ENCODE assay signal across 29 cellular contexts in genomic region chr5:95881833-95882232, GRCh38. TPM values are rescaled to one million over a fixed set of nuclear protein-coding genes. Genes with fewer than 3 reads are reported as not detected.
DNase-seq lines count a peak whose midpoint lies in the region; ATAC-seq and TF ChIP-seq lines count a peak whose summit lies in the region.
"Had no signal": no experiment of that assay in that cellular context is flagged by ENCODE, and none has a peak within 500 bp of the region (broad histone marks: within the 10 kb centered on the region; RNA-seq: fewer than 3 reads in every experiment).

No MANE protein-coding gene starts in this region.

- peaks cover 0 to 40% (median 13%) of the 10 kb centered on the region in 4 donors for H3K4me1 ChIP-seq in right lobe of liver
- H3K4me1 ChIP-seq in PC-3 (ENCODE audit: insufficient read depth, low read length): peaks cover 19% of the 10 kb centered on the region
- H3K4me1 ChIP-seq: lower lobe of right lung, uterus had no signal

- no peak overlapping the region for H3K4me2 ChIP-seq in PC-3 (ENCODE audit: low read length)
- H3K4me2 ChIP-seq: BLaER1, GM23338, KMS-11, neural progenitor cell had no signal

- CTCF ChIA-PET in PC-3 (lab: Charles Lee): no interaction called here

- H3K27ac Mint-ChIP-seq in naive thymus-derived CD8-positive, alpha-beta T cell: no peak overlapping the region
- H3K27ac Mint-ChIP-seq: activated naive CD8-positive, alpha-beta T cell; activated T-helper 2 cell treated with anti-CD3 and anti-CD28 coated beads, Interferon-gamma antibody, Interleukin-2, Interleukin-4, amounts not matched to agents 10 μg/mL and 5 μg/mL and 100 μg/mL, durations not matched to agents 14 hours and 24 hours and 36 hours; GM23338; neural progenitor cell; T-helper 2 cell treated with Interferon-gamma antibody and Interleukin-4, amounts not matched to agents 5 μg/mL and 100 μg/mL, for 36 hours had no signal

- H3K4me1 Mint-ChIP-seq in naive thymus-derived CD8-positive, alpha-beta T cell: peaks cover 0 to 6% (median 0%) of the 10 kb centered on the region in 4 donors
- H3K4me1 Mint-ChIP-seq: central memory CD8-positive, alpha-beta T cell had no signal

- H3K79me2 ChIP-seq in PC-3 (ENCODE audit: low read length): no peaks in the 10 kb centered on the region

- 64% methylated on average over 5 of the region's 5 CpGs for WGBS in right lobe of liver (ENCODE audit: insufficient coverage, low coverage, low lambda C conversion rate, missing lambda C conversion rate)

- H3K9me3 ChIP-seq in right lobe of liver: no peaks in the 10 kb centered on the region
- no peaks in the 10 kb centered on the region for H3K9me3 ChIP-seq in PC-3 (ENCODE audit: low read length)
- H3K9me3 ChIP-seq: lower lobe of right lung, uterus had no signal

- peaks cover 4% of the 10 kb centered on the region for H3F3A ChIP-seq in PC-3 (ENCODE audit: low read length, unreplicated experiment)

- no peak for TF ChIP-seq POLR2A in right lobe of liver (IDR thresholded peaks at IDR 0.05)

- no peak overlapping the region for H2AFZ ChIP-seq in PC-3 (ENCODE audit: low read length)
- H2AFZ ChIP-seq: GM23338, neural progenitor cell had no signal

- H3K27me3 Mint-ChIP-seq in naive thymus-derived CD8-positive, alpha-beta T cell: peaks cover 0 to 7% (median 0%) of the 10 kb centered on the region in 5 donors
- H3K27me3 Mint-ChIP-seq: activated naive CD8-positive, alpha-beta T cell; progenitor cell of endocrine pancreas had no signal

- H3K4me3 Mint-ChIP-seq in naive thymus-derived CD8-positive, alpha-beta T cell: no peak overlapping the region
- H3K4me3 Mint-ChIP-seq: activated naive CD8-positive, alpha-beta T cell; central memory CD8-positive, alpha-beta T cell; GM23338; neural progenitor cell; T-helper 2 cell treated with Interferon-gamma antibody and Interleukin-4, amounts not matched to agents 5 μg/mL and 100 μg/mL, for 36 hours had no signal

- TF ChIP-seq CTCF in 22Rv1 (IDR thresholded peaks at IDR 0.05) (no peak), right lobe of liver (IDR thresholded peaks at IDR 0.05) (no peak), PC-3 (conservative IDR thresholded peaks at IDR 0.05; ENCODE audit: low read depth, low read length) (no peak)

- DNase-seq in M059J (ENCODE audit: low read depth) (peak; percentile 50), right lobe of liver (peak in 1 of 3 donors; percentile 53), PC-3 (no peak)
- no peak for DNase-seq in activated naive CD4-positive, alpha-beta T cell (lab: John Stamatoyannopoulos, UW)
- DNase-seq in naive thymus-derived CD8-positive, alpha-beta T cell: no peak
- DNase-seq: ACHN; activated CD8-positive, alpha-beta memory T cell treated with anti-CD3 and anti-CD28 coated beads, Interleukin-2, amount 50 U/mL, for 48 hours; aorta; DMS79; lower lobe of right lung; NCI-H1694 treated with DMSO at 0.1 percent for 48 hours; NCI-H2171 treated with DMSO at 0.1 percent for 48 hours; NCI-H524; NK-92 treated with Interleukin-12 subunit alpha and Interleukin-12 subunit beta, amount 100 ng/mL, for 24 hours; stimulated activated CD4-positive, alpha-beta T cell treated with anti-CD3 and anti-CD28 coated beads, Interleukin-1b, Interleukin-23, amount 100 ng/mL, for 48 hours; uterus had no signal

- ATAC-seq in esophagus mucosa (peak; percentile 39), right lobe of liver (peak in 3 of 4 donors; percentile 4 to 33 (median 17)), GM21526 (IDR thresholded peaks at IDR 0.05; ENCODE audit: low FRiP score, unreplicated experiment) (no peak), PC-3 (no peak)
- no peak for ATAC-seq in naive thymus-derived CD8-positive, alpha-beta T cell
- ATAC-seq: GM23338 had no signal

- no peaks in the 10 kb centered on the region for H3K36me3 Mint-ChIP-seq in naive thymus-derived CD8-positive, alpha-beta T cell
- H3K36me3 Mint-ChIP-seq: activated naive CD8-positive, alpha-beta T cell; neural progenitor cell had no signal

- H3K27ac ChIP-seq in 22Rv1 (peak overlapping the region; percentile 69), right lobe of liver (peak overlapping the region; percentile 17 to 84 (median 83)), PC-3 (ENCODE audit: low read length) (no peak overlapping the region)
- H3K27ac ChIP-seq: BLaER1, KMS-11, lower lobe of right lung, neural progenitor cell, uterus had no signal

- intact Hi-C loops in right lobe of liver (cut with DNase I) (loop anchor here in 1 of 2 donors (10.0 kb wide), 1 partner anchor 453 kb away; no protein-coding TSS in a partner anchor), PC-3 (cut with micrococcal nuclease) (no loop called here)

- H3K27me3 ChIP-seq in right lobe of liver: no peaks in the 10 kb centered on the region
- no peaks in the 10 kb centered on the region for H3K27me3 ChIP-seq in PC-3 (ENCODE audit: low read length)
- H3K27me3 ChIP-seq: BLaER1, neural progenitor cell, uterus had no signal

- H3K4me3 ChIP-seq in right lobe of liver: no peak overlapping the region
- no peak overlapping the region for H3K4me3 ChIP-seq in PC-3 (ENCODE audit: low read length)
- H3K4me3 ChIP-seq: BLaER1, GM23338, lower lobe of right lung, neural progenitor cell, skin epidermis, uterus had no signal

- no peaks in the 10 kb centered on the region for H3K9me2 ChIP-seq in PC-3 (replicated peaks; ENCODE audit: low read length)

- no peaks in the 10 kb centered on the region for H4K20me1 ChIP-seq in PC-3 (ENCODE audit: low read length)
- H4K20me1 ChIP-seq: BLaER1 had no signal

- POLR2A ChIA-PET in PC-3 (lab: Charles Lee; ENCODE audit: unreplicated experiment): no interaction called here
- POLR2A ChIA-PET in naive thymus-derived CD8-positive, alpha-beta T cell (lab: Charles Lee): no interaction called here

- BruUV-seq in PC-3 (replicated peaks; lab: Mats Ljungman, UMichigan): no TSS peak

- peaks cover 0 to 3% (median 0%) of the 10 kb centered on the region in 4 donors for H3K36me3 ChIP-seq in right lobe of liver
- H3K36me3 ChIP-seq in PC-3 (ENCODE audit: low read depth, low read length): peaks cover 12% of the 10 kb centered on the region
- H3K36me3 ChIP-seq: BLaER1, neural progenitor cell, uterus had no signal

- H3K9me3 Mint-ChIP-seq in naive thymus-derived CD8-positive, alpha-beta T cell: no peaks in the 10 kb centered on the region
- H3K9me3 Mint-ChIP-seq: activated T-helper 2 cell treated with anti-CD3 and anti-CD28 coated beads, Interferon-gamma antibody, Interleukin-2, Interleukin-4, amounts not matched to agents 10 μg/mL and 5 μg/mL and 100 μg/mL, durations not matched to agents 14 hours and 24 hours and 36 hours; central memory CD8-positive, alpha-beta T cell; GM23338; T-helper 2 cell treated with Interferon-gamma antibody and Interleukin-4, amounts not matched to agents 5 μg/mL and 100 μg/mL, for 36 hours had no signal

- no peak overlapping the region for H3K9ac ChIP-seq in PC-3 (ENCODE audit: low read length)
- H3K9ac ChIP-seq: BLaER1, KMS-11, neural progenitor cell had no signal

RNA-seq across cellular contexts. Expression of gene GLRX, which starts 59.3 kb away (rescaled TPM):
- total RNA-seq in M059J (2014; rRNA removed; shearing (Covaris generic)): 34.6 and 38.7 TPM in 2 replicates
- total RNA-seq in esophagus mucosa (3.2 TPM), right lobe of liver (100 to 1,000 TPM in 3 of 6 experiments, 10 to 100 TPM in 3; 40.2 to 228 (median 82.8) TPM), PC-3 (2014; rRNA removed) (24.6 and 27.4 TPM in 2 replicates)
- 100 to 1,000 TPM; 110 to 111 TPM for total RNA-seq in naive thymus-derived CD8-positive, alpha-beta T cell
- 100 to 1,000 TPM; 133 to 232 (median 148) TPM for polyA plus RNA-seq in naive thymus-derived CD8-positive, alpha-beta T cell

Comparison
In these comparisons a context has a peak if more than half of its experiments do, and no peak if none do; other contexts are left out.
1. ATAC-seq: peak in esophagus mucosa (single experiment) and right lobe of liver (3 of 4); none in GM21526 (single experiment), PC-3 (single experiment) and naive thymus-derived CD8-positive, alpha-beta T cell (0 of 2).